In genomic region chr2:98086491-98087446, GRCh38 we compare ENCODE assay signal across 9 cellular contexts. TPM values are rescaled to one million over a fixed set of nuclear protein-coding genes. Genes with fewer than 3 reads are reported as not detected.
A peak's percentile ranks its signal among the peaks of the same experiment; 100 is the strongest.
DNase-seq lines count a peak whose midpoint lies in the region; ATAC-seq and TF ChIP-seq lines count a peak whose summit lies in the region.
"Had no signal": no experiment of that assay in that cellular context is flagged by ENCODE, and none has a peak within 500 bp of the region (broad histone marks: within the 10 kb centered on the region; RNA-seq: fewer than 3 reads in every experiment).

Gene VWA3B, plus strand, starts transcription at chr2:98087167. Its CDS starts 5,926 bp downstream, at chr2:98093093.

- H3K27ac ChIP-seq in HUES64 (ENCODE audit: low read depth, low read length) (no peak within 1 kb of the TSS), SK-N-MC (no peak within 1 kb of the TSS)

- peak within 1 kb of the TSS; percentile 60 for H3K4me3 ChIP-seq in HUES64 (ENCODE audit: low read length)
- peak within 1 kb of the TSS; percentile 31; the same call in 1 of the 2 replicates for H3K4me3 ChIP-seq in SK-N-MC
- peak within 1 kb of the TSS; percentile 46 for H3K4me3 ChIP-seq in kidney epithelial cell (ENCODE audit: low read depth, low read length)

- no peak for TF ChIP-seq CTCF in kidney epithelial cell (IDR thresholded peaks at IDR 0.05; ENCODE audit: insufficient read depth, low read length, poor library complexity, severe bottlenecking)

- no peaks in the 10 kb centered on the region for H3K36me3 ChIP-seq in HUES64 (ENCODE audit: insufficient read depth, low read length)
- H3K36me3 ChIP-seq in SK-N-MC (ENCODE audit: insufficient read depth, low read length) = no peaks in the 10 kb centered on the region
- no peaks in the 10 kb centered on the region for H3K36me3 ChIP-seq in kidney epithelial cell (ENCODE audit: control insufficient read depth, insufficient read depth, low read length)

- peak; percentile 92 for ATAC-seq in GM21390 (IDR thresholded peaks at IDR 0.05; ENCODE audit: unreplicated experiment)

- H3K27me3 ChIP-seq in HUES64 (ENCODE audit: insufficient read depth, low read length) (peaks cover 51% of the 10 kb centered on the region), kidney epithelial cell (ENCODE audit: control insufficient read depth, insufficient read depth, low read length) (peaks cover 23% of the 10 kb centered on the region)

- no peaks in the 10 kb centered on the region for H3K4me1 ChIP-seq in HUES64 (ENCODE audit: insufficient read depth, low read length)

- peak; percentile 98 for DNase-seq in DMS53 (lab: John Stamatoyannopoulos, UW)
- DNase-seq in SK-N-MC (ENCODE audit: low read depth, low spot score) = no peak
- DNase-seq in cerebellum (ENCODE audit: low spot score) = peak; percentile 72
- no peak for DNase-seq in kidney epithelial cell (ENCODE audit: low read depth)
- peak; percentile 38 for DNase-seq in stimulated activated CD4-positive, alpha-beta T cell treated with anti-CD3 and anti-CD28 coated beads, Interleukin-4, amount 100 ng/mL, for 24 hours
- no peak for DNase-seq in KBM-7

- in situ Hi-C loops in KBM-7 (cut with MboI; ENCODE audit: low pct_unique_long_range_greater_than_20kb, low sequenced_read_pairs) = no loop called here

- WGBS in HUES64 = 1% methylated on average over 74 of the region's 74 CpGs

- H3K9me3 ChIP-seq in HUES64 (ENCODE audit: insufficient read depth, low read depth, low read length) (no peaks in the 10 kb centered on the region), SK-N-MC (ENCODE audit: low read depth, low read length) (no peaks in the 10 kb centered on the region)

- 0 out of 2 replicates have a peak within 1 kb of the TSS, but pooled peaks have one; percentile 17 for H3K9ac ChIP-seq in HUES64 (ENCODE audit: low read depth, low read length)
- no peak within 1 kb of the TSS for H3K9ac ChIP-seq in SK-N-MC (ENCODE audit: insufficient read length)

RNA-seq across cellular contexts. Expression of gene VWA3B, which starts in this region (rescaled TPM):
- not detected for polyA plus RNA-seq in HUES64 (2013, experiment 1 of 2)
- polyA plus RNA-seq in HUES64 (2013, experiment 2 of 2) = not detected
- total RNA-seq in cerebellum (0.73 TPM), kidney epithelial cell (not detected in 2 replicates)
- total RNA-seq: activated CD8-positive, alpha-beta memory T cell treated with anti-CD3 and anti-CD28 coated beads for 36 hours had no signal

Comparison
In these comparisons a context has a peak if more than half of its experiments do, and no peak if none do; other contexts are left out.
1. Peak in DNase-seq in cerebellum; RNA of the gene not detected or under 1 TPM.
2. DNase-seq: peak in DMS53 (single experiment) and stimulated activated CD4-positive, alpha-beta T cell treated with anti-CD3 and anti-CD28 coated beads, Interleukin-4, amount 100 ng/mL, for 24 hours (single experiment); none in SK-N-MC (single experiment), kidney epithelial cell (single experiment) and KBM-7 (single experiment).
3. Peak in every context shown above with its lines, with median percentiles within 50 percentile points of each other: H3K4me3 ChIP-seq.